Comparison of ENCODE assay signal across 30 cellular contexts in the genomic region with DNA sequence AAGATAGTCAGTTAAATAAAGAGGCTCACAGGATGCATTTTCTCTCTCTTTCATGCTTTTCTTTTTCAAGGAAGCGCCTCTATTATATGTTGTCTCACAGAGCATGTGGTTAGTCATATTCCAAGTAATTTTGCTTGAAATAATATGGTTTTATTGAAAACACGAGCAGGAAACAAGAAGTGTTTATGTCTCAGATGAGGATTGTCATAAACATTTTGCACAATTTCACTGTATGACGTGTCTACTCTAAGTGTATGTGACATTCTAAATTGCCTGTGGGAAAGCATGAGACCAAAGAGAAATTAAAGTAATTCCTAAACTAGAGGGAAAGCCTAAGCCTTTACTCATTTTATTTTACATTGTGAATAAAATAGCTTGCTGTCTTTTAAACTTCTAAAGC.
"Had no signal": no experiment of that assay in that cellular context is flagged by ENCODE, and none has a peak within 500 bp of the region (broad histone marks: within the 10 kb centered on the region; RNA-seq: fewer than 3 reads in every experiment).

No MANE protein-coding gene starts in this region.

- H3K4me1 Mint-ChIP-seq: activated B cell treated with CpG ODN at 0.5 μM for 24 hours; activated T-helper 17 cell treated with anti-CD3 and anti-CD28 coated beads, Interleukin-2, amount 50 U/mL, for 72 hours; central memory CD8-positive, alpha-beta T cell; T-helper 17 cell had no signal

- H3K27me3 Mint-ChIP-seq: activated B cell treated with CpG ODN at 0.5 μM for 24 hours; activated CD8-positive, alpha-beta T cell treated with anti-CD3 and anti-CD28 coated beads for 36 hours; activated naive CD8-positive, alpha-beta T cell; activated T-helper 17 cell treated with anti-CD3 and anti-CD28 coated beads, Interleukin-2, amount 50 U/mL, for 72 hours; central memory CD8-positive, alpha-beta T cell; effector memory CD8-positive, alpha-beta T cell; T-helper 17 cell had no signal

- H3K36me3 Mint-ChIP-seq: activated naive CD8-positive, alpha-beta T cell had no signal

- H3K9me3 Mint-ChIP-seq: activated T-helper 17 cell treated with anti-CD3 and anti-CD28 coated beads, Interleukin-2, amount 50 U/mL, for 72 hours had no signal

- DNase-seq: activated B cell treated with CpG ODN at 0.5 μM for 24 hours; activated CD4-positive, alpha-beta T cell treated with anti-CD3 and anti-CD28 coated beads for 48 hours; activated CD4-positive, alpha-beta T cell treated with anti-CD3 and anti-CD28 coated beads, Interleukin-2, amount 50 U/mL, for 1 hour; activated CD4-positive, alpha-beta T cell treated with anti-CD3 and anti-CD28 coated beads, Interleukin-2, amount 50 U/mL, for 48 hours; activated CD8-positive, alpha-beta memory T cell treated with anti-CD3 and anti-CD28 coated beads for 24 hours; activated CD8-positive, alpha-beta T cell treated with anti-CD3 and anti-CD28 coated beads for 36 hours; activated effector memory CD4-positive, alpha-beta T cell treated with Interleukin-2 at 50 U/mL for 16 hours; activated gamma-delta T cell treated with Interleukin-2 at 50 U/mL for 16 hours; activated naive CD4-positive, alpha-beta T cell treated with anti-CD3 and anti-CD28 coated beads, Interleukin-2, amount 50 U/mL, for 16 hours; activated naive CD4-positive, alpha-beta T cell treated with Interleukin-2 at 50 U/mL for 16 hours; activated T-cell treated with anti-CD3 and anti-CD28 coated beads, Interleukin-2, amount 50 U/mL, for 4 hours; brain microvascular endothelial cell; dermis blood vessel endothelial cell; effector CD4-positive, alpha-beta T cell; effector memory CD8-positive, alpha-beta T cell; erythroblast; foreskin fibroblast; gastrocnemius medialis; glutamatergic neuron; heart left ventricle; T-helper 1 cell; T-helper 17 cell; T1000; WERI-Rb-1 had no signal

- H3K27me3 ChIP-seq: brain microvascular endothelial cell, esophagus muscularis mucosa, gastrocnemius medialis, heart left ventricle had no signal

- H3K27ac ChIP-seq: brain microvascular endothelial cell, coronary artery, esophagus muscularis mucosa, gastrocnemius medialis, heart left ventricle, WERI-Rb-1 had no signal

- H3K36me3 ChIP-seq: brain microvascular endothelial cell, esophagus muscularis mucosa, gastrocnemius medialis, heart left ventricle, WERI-Rb-1 had no signal

- H3K4me3 Mint-ChIP-seq: activated B cell treated with CpG ODN at 0.5 μM for 24 hours; activated CD8-positive, alpha-beta T cell treated with anti-CD3 and anti-CD28 coated beads for 36 hours; activated naive CD8-positive, alpha-beta T cell; activated T-cell treated with anti-CD3 and anti-CD28 coated beads, Interleukin-2, amount 50 U/mL, for 4 hours; activated T-helper 17 cell treated with anti-CD3 and anti-CD28 coated beads, Interleukin-2, amount 50 U/mL, for 72 hours; central memory CD8-positive, alpha-beta T cell; effector memory CD8-positive, alpha-beta T cell; T-helper 17 cell; T-helper 2 cell treated with Interferon-gamma antibody and Interleukin-4, amounts not matched to agents 5 μg/mL and 100 μg/mL, for 36 hours had no signal

- H3K4me1 ChIP-seq: gastrocnemius medialis, heart left ventricle had no signal

- H3K4me3 ChIP-seq: coronary artery, esophagus muscularis mucosa, gastrocnemius medialis, heart left ventricle had no signal

- H3K9me3 ChIP-seq: esophagus muscularis mucosa, gastrocnemius medialis, heart left ventricle had no signal

- H3K27ac Mint-ChIP-seq: activated B cell treated with CpG ODN at 0.5 μM for 24 hours; activated CD8-positive, alpha-beta T cell treated with anti-CD3 and anti-CD28 coated beads for 36 hours; activated naive CD8-positive, alpha-beta T cell; activated T-helper 17 cell treated with anti-CD3 and anti-CD28 coated beads, Interleukin-2, amount 50 U/mL, for 72 hours; effector memory CD8-positive, alpha-beta T cell; T-helper 17 cell; T-helper 2 cell treated with Interferon-gamma antibody and Interleukin-4, amounts not matched to agents 5 μg/mL and 100 μg/mL, for 36 hours had no signal
